ENCODE assay signal across 8 cellular contexts in the genomic region with DNA sequence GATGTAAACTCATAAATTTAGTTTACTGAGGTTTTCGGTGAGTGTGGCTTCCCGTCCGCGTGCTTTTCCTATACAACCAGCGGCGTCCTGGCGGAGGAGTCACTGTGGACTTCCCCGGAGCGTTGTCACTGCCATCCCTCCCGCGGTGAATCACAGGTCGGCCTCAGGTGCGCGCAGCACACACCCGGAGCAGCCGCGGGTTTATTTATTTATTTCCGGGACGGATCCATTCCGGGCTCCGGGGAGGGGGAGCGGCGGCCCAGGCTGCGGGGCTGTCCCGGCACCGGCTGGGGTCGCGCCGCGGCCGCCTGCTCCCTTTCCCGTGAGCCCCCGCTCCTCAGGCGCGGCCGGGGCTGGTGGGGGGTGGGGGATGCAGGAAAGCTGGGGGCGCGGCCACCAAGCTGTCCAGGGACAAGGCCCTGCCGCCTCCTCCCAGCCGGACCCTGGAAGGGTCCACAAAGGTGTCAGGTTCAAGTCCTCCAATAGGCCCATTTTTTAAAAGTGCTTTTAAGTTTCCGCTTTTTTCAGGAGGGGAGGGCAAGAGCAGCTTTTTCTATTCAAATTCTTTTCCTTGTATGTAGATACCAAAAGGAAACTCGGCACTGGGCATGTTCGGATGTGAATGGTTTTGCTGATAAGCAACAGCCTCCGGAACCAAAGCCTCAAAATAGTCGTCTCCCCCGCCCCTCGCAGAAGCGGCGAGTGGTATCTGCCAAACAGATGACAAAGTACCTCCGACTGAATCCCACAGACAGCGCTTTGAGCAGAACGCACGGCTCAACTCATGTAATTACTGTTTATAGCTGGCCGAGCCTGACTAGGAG.
A peak's percentile ranks its signal among the peaks of the same experiment; 100 is the strongest.
DNase-seq lines count a peak whose midpoint lies in the region; ATAC-seq and TF ChIP-seq lines count a peak whose summit lies in the region.

No MANE protein-coding gene starts in this region.

- no peaks in the 10 kb centered on the region for H3K9me3 ChIP-seq in spleen

- H3K27me3 ChIP-seq in spleen (replicated peaks in 1 of 7): no peaks in the 10 kb centered on the region

- ATAC-seq in HG03039 (IDR thresholded peaks at IDR 0.05; ENCODE audit: unreplicated experiment) (peak; percentile 50), HG03097 (IDR thresholded peaks at IDR 0.05; ENCODE audit: low FRiP score, unreplicated experiment) (no peak)

- peak in 1 of 11 experiments; percentile 20 for TF ChIP-seq CTCF in spleen (IDR thresholded peaks at IDR 0.05 in 8 of 11, conservative IDR thresholded peaks at IDR 0.05 in 3 of 11)

- peak in 1 of 3 donors; percentile 69 for TF ChIP-seq POLR2A in spleen (IDR thresholded peaks at IDR 0.05)

- peaks cover 5 to 43% (median 34%) of the 10 kb centered on the region in 6 donors for H3K4me1 ChIP-seq in spleen

- WGBS in spleen, 5 donors: 0 to 1% (median 0%) methylated on average over 42 to 54 of the region's 54 CpGs

- H3K4me3 ChIP-seq in spleen: peak overlapping the region; percentile 14 to 75 (median 60)

- no peaks in the 10 kb centered on the region for H3K36me3 ChIP-seq in spleen

- H3K27ac ChIP-seq in spleen: peak overlapping the region; percentile 67 to 89 (median 87)

- intact Hi-C loops in spleen (cut with DNase I; ENCODE audit: low total_unique reads): no loop called here

- DNase-seq in GM04504 (ENCODE audit: low read depth) (peak; percentile 50), NCI-H2196 treated with DMSO at 0.1 percent for 48 hours (lab: John Stamatoyannopoulos, UW; ENCODE audit: unreplicated experiment) (peak; percentile 34), cerebellar cortex (ENCODE audit: low spot score) (peak; percentile 32), islet precursor cell (peak; percentile 96), spleen (peak; percentile 91)
- peak; percentile 82 for DNase-seq in activated CD4-positive, alpha-beta T cell treated with anti-CD3 and anti-CD28 coated beads for 1 hour

Comparison
In these comparisons a context has a peak if more than half of its experiments do, and no peak if none do; other contexts are left out.
1. DNase-seq: peak in every context shown above with its lines; median percentile 96 in islet precursor cell; 91 in spleen; 82 in activated CD4-positive, alpha-beta T cell treated with anti-CD3 and anti-CD28 coated beads for 1 hour; 50 in GM04504; 34 in NCI-H2196 treated with DMSO at 0.1 percent for 48 hours; 32 in cerebellar cortex.